Comparison of ENCODE assay signal across 8 cellular contexts in the genomic region with DNA sequence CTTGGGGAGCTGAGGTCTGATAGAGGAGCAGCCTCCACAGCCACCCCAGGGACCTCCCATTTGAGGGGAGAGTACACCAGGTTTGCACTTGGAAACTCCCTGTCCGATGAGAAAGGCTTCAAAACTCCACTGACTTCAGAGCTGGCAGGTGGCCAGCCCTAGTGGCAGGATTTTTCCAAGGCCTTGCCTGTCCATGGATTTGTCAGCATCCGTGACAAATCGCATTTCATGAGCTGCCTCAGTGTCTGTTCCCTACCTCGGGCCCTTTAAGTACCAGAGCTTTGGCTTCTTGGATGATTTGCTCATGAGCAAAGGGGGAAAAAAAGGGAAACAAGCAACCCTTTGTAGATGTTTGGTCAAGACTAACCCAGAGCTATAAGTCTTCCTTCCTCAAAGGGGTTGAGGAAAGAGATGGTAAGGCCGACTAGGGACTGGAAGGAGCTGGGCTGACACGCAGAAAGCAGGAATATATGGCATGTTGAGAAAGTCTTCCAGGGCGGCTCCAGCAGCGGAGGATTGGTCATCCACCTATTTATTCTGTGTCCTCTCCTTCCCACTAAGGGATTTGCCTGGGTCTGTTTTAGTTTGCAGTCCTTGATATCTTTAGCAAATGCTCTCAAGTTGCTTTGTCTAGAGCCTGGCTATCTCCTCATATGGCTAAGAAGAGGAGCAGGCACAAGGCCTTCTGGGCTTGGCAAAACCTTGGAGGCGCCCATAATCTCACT. TPM values are rescaled to one million over a fixed set of nuclear protein-coding genes. Genes with fewer than 3 reads are reported as not detected.
DNase-seq lines count a peak whose midpoint lies in the region; ATAC-seq and TF ChIP-seq lines count a peak whose summit lies in the region.

No MANE protein-coding gene starts in this region.

- no TSS peak for BruUV-seq in PC-3 (replicated peaks; lab: Mats Ljungman, UMichigan)

- DNase-seq in GM04504 (ENCODE audit: low read depth), result peak; percentile 95
- DNase-seq in PC-3, result peak; percentile 93
- DNase-seq in epithelial cell of esophagus (ENCODE audit: low read depth), result peak; percentile 99
- no peak for DNase-seq in stimulated activated CD4-positive, alpha-beta T cell treated with anti-CD3 and anti-CD28 coated beads, Interleukin-1b, Interleukin-23, amount 100 ng/mL, for 48 hours
- no peak for DNase-seq in activated CD4-positive, alpha-beta T cell treated with anti-CD3 and anti-CD28 coated beads, Interleukin-2, amount 50 U/mL, for 1 hour

- POLR2A ChIA-PET in PC-3 (lab: Charles Lee; ENCODE audit: unreplicated experiment), result no interaction called here

- H3K9me3 ChIP-seq in PC-3 (ENCODE audit: low read length), result no peaks in the 10 kb centered on the region
- no peaks in the 10 kb centered on the region for H3K9me3 ChIP-seq in mucosa of stomach (ENCODE audit: control insufficient read depth, low read length)

- peaks cover 20% of the 10 kb centered on the region for H3K79me2 ChIP-seq in PC-3 (ENCODE audit: low read length)

- no peaks in the 10 kb centered on the region for H3K36me3 ChIP-seq in PC-3 (ENCODE audit: low read depth, low read length)
- H3K36me3 ChIP-seq in mucosa of stomach (ENCODE audit: control insufficient read depth, insufficient read depth, low read length), result no peaks in the 10 kb centered on the region

- intact Hi-C loops in PC-3 (cut with micrococcal nuclease), result loop anchor here (10.0 kb wide), 1 partner anchor 155 kb away; a partner anchor contains a TSS

- H2AFZ ChIP-seq in PC-3 (ENCODE audit: low read length), result peak overlapping the region; percentile 66

- no peaks in the 10 kb centered on the region for H3K27me3 ChIP-seq in PC-3 (ENCODE audit: low read length)
- H3K27me3 ChIP-seq in mucosa of stomach (ENCODE audit: control insufficient read depth, insufficient read depth, low read length), result no peaks in the 10 kb centered on the region

- ATAC-seq in PC-3 (peak; percentile 21), HG03521 (IDR thresholded peaks at IDR 0.05; ENCODE audit: unreplicated experiment) (no peak), GM21737 (IDR thresholded peaks at IDR 0.05; ENCODE audit: unreplicated experiment) (no peak)

- H3K4me3 ChIP-seq in PC-3 (ENCODE audit: low read length), result no peak overlapping the region
- H3K4me3 ChIP-seq in epithelial cell of esophagus (ENCODE audit: low read length), result no peak overlapping the region
- no peak overlapping the region for H3K4me3 ChIP-seq in mucosa of stomach (ENCODE audit: low read length)

- no peaks in the 10 kb centered on the region for H3K9me2 ChIP-seq in PC-3 (replicated peaks; ENCODE audit: low read length)

- CTCF ChIA-PET in PC-3 (lab: Charles Lee), result no interaction called here

- peak overlapping the region; percentile 36 for H3K4me2 ChIP-seq in PC-3 (ENCODE audit: low read length)

- H3F3A ChIP-seq in PC-3 (ENCODE audit: low read length, unreplicated experiment), result no peaks in the 10 kb centered on the region

- peak; percentile 54 for TF ChIP-seq CTCF in PC-3 (conservative IDR thresholded peaks at IDR 0.05; ENCODE audit: low read depth, low read length)
- peak; percentile 65 for TF ChIP-seq CTCF in epithelial cell of esophagus (IDR thresholded peaks at IDR 0.05; ENCODE audit: insufficient read depth, low read depth, low read length, missing control alignments)

- H3K4me1 ChIP-seq in PC-3 (ENCODE audit: insufficient read depth, low read length) (peaks cover 31% of the 10 kb centered on the region), mucosa of stomach (ENCODE audit: control insufficient read depth, insufficient read depth, low read length) (peaks cover 70% of the 10 kb centered on the region)

- H3K9ac ChIP-seq in PC-3 (ENCODE audit: low read length) (no peak overlapping the region), mucosa of stomach (ENCODE audit: low read length) (peak overlapping the region; percentile 18)

- no peaks in the 10 kb centered on the region for H4K20me1 ChIP-seq in PC-3 (ENCODE audit: low read length)

- peak overlapping the region; percentile 9; the same call in 1 of the 2 replicates for H3K27ac ChIP-seq in PC-3 (ENCODE audit: low read length)

RNA-seq across cellular contexts. Expression of a gene that starts 2.7 kb away (rescaled TPM):
- 35.1 and 56.0 TPM in 2 replicates for total RNA-seq in PC-3 (2014; rRNA removed)

RNA-seq across cellular contexts. Expression of a gene that starts 37.0 kb away (rescaled TPM):
- total RNA-seq in PC-3 (2014; rRNA removed), result not detected in 2 replicates

Comparison
In these comparisons a context has a peak if more than half of its experiments do, and no peak if none do; other contexts are left out.
1. DNase-seq: peak in GM04504 (single experiment), PC-3 (single experiment) and epithelial cell of esophagus (single experiment); none in stimulated activated CD4-positive, alpha-beta T cell treated with anti-CD3 and anti-CD28 coated beads, Interleukin-1b, Interleukin-23, amount 100 ng/mL, for 48 hours (single experiment) and activated CD4-positive, alpha-beta T cell treated with anti-CD3 and anti-CD28 coated beads, Interleukin-2, amount 50 U/mL, for 1 hour (single experiment).